ENCODE assay signal across 8 cellular contexts in genomic region chr14:24241829-24242443, GRCh38. TPM values are rescaled to one million over a fixed set of nuclear protein-coding genes. Genes with fewer than 3 reads are reported as not detected.
A peak's percentile ranks its signal among the peaks of the same experiment; 100 is the strongest.
DNase-seq lines count a peak whose midpoint lies in the region; ATAC-seq and TF ChIP-seq lines count a peak whose summit lies in the region.

No MANE protein-coding gene starts in this region.

- no peak for TF ChIP-seq CTCF in lower leg skin (IDR thresholded peaks at IDR 0.05)

- peaks cover 55% of the 10 kb centered on the region for H3K4me1 Mint-ChIP-seq in activated CD4-positive, alpha-beta T cell treated with anti-CD3 and anti-CD28 coated beads for 36 hours

- 0 to 1% methylated on average over 27 to 28 of the region's 39 CpGs for WGBS in lower leg skin, 2 donors

- H3K4me3 Mint-ChIP-seq in activated CD4-positive, alpha-beta T cell treated with anti-CD3 and anti-CD28 coated beads for 36 hours, result peak overlapping the region; percentile 94

- DNase-seq in AG20443 (ENCODE audit: low spot score) (peak; percentile 97), NCI-H460 (ENCODE audit: extremely low read depth, low read depth) (peak; percentile 90), dermis microvascular lymphatic vessel endothelial cell (ENCODE audit: low read depth in 2 of 2) (peak; percentile 87 to 92), lower leg skin (ENCODE audit: low spot score in 2 of 2) (peak in 1 of 2 donors; percentile 97)
- DNase-seq in activated CD4-positive, alpha-beta T cell treated with anti-CD3 and anti-CD28 coated beads for 36 hours, result peak; percentile 97
- peak; percentile 84 to 85 (median 85) for DNase-seq in stimulated activated CD4-positive, alpha-beta T cell treated with anti-CD3 and anti-CD28 coated beads, TNF-alpha, amount 100 ng/mL, for 1 hour (ENCODE audit: low read depth in 3 of 3, low spot score in 1 of 3)

- peak overlapping the region; percentile 56 for H3K4me3 ChIP-seq in lower leg skin (ENCODE audit: low read depth, poor library complexity, severe bottlenecking)

- intact Hi-C loops in activated CD4-positive, alpha-beta T cell treated with anti-CD3 and anti-CD28 coated beads for 36 hours (cut with DNase I, micrococcal nuclease), result loop anchor here (1.0 to 10.0 kb wide), 17 partner anchors 10 to 941 kb away; partner anchors contain the start of genes CHMP4A (in 2 of the 2), GMPR2 (in 2 of the 2), IPO4 (in 2 of the 2) and IRF9 (in 2 of the 2)
- intact Hi-C loops in lower leg skin (cut with DNase I; ENCODE audit: low total_unique reads), result loop anchor here (2.0 kb wide), 1 partner anchor 55 kb away; no protein-coding TSS in a partner anchor

- CTCF ChIA-PET in activated CD4-positive, alpha-beta T cell treated with anti-CD3 and anti-CD28 coated beads for 36 hours (lab: Charles Lee), result interaction anchor here (0.6 to 16.9 kb wide), 38 partner anchors 9 to 199 kb away, joined by 3 to 430 read pairs (median 5); partner anchors contain the start of genes CHMP4A, CIDEB, DCAF11 and DHRS1

- no peaks in the 10 kb centered on the region for H3K27me3 Mint-ChIP-seq in activated CD4-positive, alpha-beta T cell treated with anti-CD3 and anti-CD28 coated beads for 36 hours

- peaks cover 42% of the 10 kb centered on the region for H3K36me3 Mint-ChIP-seq in activated CD4-positive, alpha-beta T cell treated with anti-CD3 and anti-CD28 coated beads for 36 hours (ENCODE audit: low read depth)

- no peaks in the 10 kb centered on the region for H3K9me3 Mint-ChIP-seq in activated CD4-positive, alpha-beta T cell treated with anti-CD3 and anti-CD28 coated beads for 36 hours (ENCODE audit: low read depth)

- no peak for TF ChIP-seq POLR2A in lower leg skin (IDR thresholded peaks at IDR 0.05)

- POLR2A ChIA-PET in activated CD4-positive, alpha-beta T cell treated with anti-CD3 and anti-CD28 coated beads for 36 hours (lab: Charles Lee), result interaction anchor here (0.6 to 1.9 kb wide), 21 partner anchors 9 to 189 kb away, joined by 3 to 18 read pairs (median 6); partner anchors contain the start of genes CBLN3, CHMP4A, DCAF11 and DHRS1

- ATAC-seq in GM18873 (IDR thresholded peaks at IDR 0.05; ENCODE audit: low FRiP score, unreplicated experiment) (peak; percentile 52), HG03135 (IDR thresholded peaks at IDR 0.05; ENCODE audit: unreplicated experiment) (peak; percentile 77)
- peak; percentile 83 for ATAC-seq in activated CD4-positive, alpha-beta T cell treated with anti-CD3 and anti-CD28 coated beads for 36 hours

- H3K27ac Mint-ChIP-seq in activated CD4-positive, alpha-beta T cell treated with anti-CD3 and anti-CD28 coated beads for 36 hours, result peak overlapping the region; percentile 99

RNA-seq across cellular contexts. Expression of gene TINF2, which starts 0.5 kb away (rescaled TPM):
- 46.9 and 48.7 TPM in 2 replicates for total RNA-seq in NCI-H460 (2014; rRNA removed; shearing (Covaris generic))
- 88.5 and 128 TPM in 2 replicates for polyA plus RNA-seq in NCI-H460 (2014; cell fraction: nucleus; rRNA removed)
- 100 to 1,000 TPM in 1 of 2 experiments, 10 to 100 TPM in 1; 87.4 to 108 TPM for total RNA-seq in activated CD4-positive, alpha-beta T cell treated with anti-CD3 and anti-CD28 coated beads for 36 hours
- total RNA-seq in dermis microvascular lymphatic vessel endothelial cell (39.9 and 57.3 TPM in 2 replicates), lower leg skin (10 to 100 TPM; 52.5 to 70.9 (median 60.0) TPM)

RNA-seq across cellular contexts. Expression of gene GMPR2, which starts 9.2 kb away (rescaled TPM):
- 88.7 and 89.5 TPM in 2 replicates for total RNA-seq in NCI-H460 (2014; rRNA removed; shearing (Covaris generic))
- polyA plus RNA-seq in NCI-H460 (2014; cell fraction: nucleus; rRNA removed), result 58.2 and 81.5 TPM in 2 replicates
- total RNA-seq in activated CD4-positive, alpha-beta T cell treated with anti-CD3 and anti-CD28 coated beads for 36 hours, result 10 to 100 TPM; 56.7 to 59.6 TPM
- total RNA-seq in dermis microvascular lymphatic vessel endothelial cell, result 81.9 and 90.5 TPM in 2 replicates
- total RNA-seq in lower leg skin, result 10 to 100 TPM; 39.0 to 57.2 (median 49.0) TPM

RNA-seq across cellular contexts. Expression of gene NEDD8, which starts 9.8 kb away (rescaled TPM):
- total RNA-seq in NCI-H460 (2014; rRNA removed; shearing (Covaris generic)), result 207 and 223 TPM in 2 replicates
- polyA plus RNA-seq in NCI-H460 (2014; cell fraction: nucleus; rRNA removed), result 293 and 465 TPM in 2 replicates
- total RNA-seq in activated CD4-positive, alpha-beta T cell treated with anti-CD3 and anti-CD28 coated beads for 36 hours, result 100 to 1,000 TPM; 187 to 217 TPM
- total RNA-seq in dermis microvascular lymphatic vessel endothelial cell (172 and 193 TPM in 2 replicates), lower leg skin (100 to 1,000 TPM in 3 of 4 donors, 10 to 100 TPM in 1; 68.0 to 153 (median 107) TPM)

RNA-seq across cellular contexts. Expression of gene TGM1, which starts 21.0 kb away (rescaled TPM):
- 5.2 TPM in 2 replicates for total RNA-seq in NCI-H460 (2014; rRNA removed; shearing (Covaris generic))
- polyA plus RNA-seq in NCI-H460 (2014; cell fraction: nucleus; rRNA removed), result 9.2 and 9.4 TPM in 2 replicates
- total RNA-seq in activated CD4-positive, alpha-beta T cell treated with anti-CD3 and anti-CD28 coated beads for 36 hours, result 1 to 10 TPM; 4.8 to 7.4 TPM
- total RNA-seq in dermis microvascular lymphatic vessel endothelial cell (0.38 and 0.64 TPM in 2 replicates), lower leg skin (100 to 1,000 TPM; 160 to 283 (median 235) TPM)

RNA-seq across cellular contexts. Expression of gene MDP1, which starts 26.1 kb away (rescaled TPM):
- 15.0 and 20.2 TPM in 2 replicates for total RNA-seq in NCI-H460 (2014; rRNA removed; shearing (Covaris generic))
- 42.0 and 57.7 TPM in 2 replicates for polyA plus RNA-seq in NCI-H460 (2014; cell fraction: nucleus; rRNA removed)
- 10 to 100 TPM in 1 of 2 experiments, 1 to 10 TPM in 1; 4.5 to 11.7 TPM for total RNA-seq in activated CD4-positive, alpha-beta T cell treated with anti-CD3 and anti-CD28 coated beads for 36 hours
- 7.0 and 10.0 TPM in 2 replicates for total RNA-seq in dermis microvascular lymphatic vessel endothelial cell
- total RNA-seq in lower leg skin, result 10 to 100 TPM in 3 of 4 donors, 1 to 10 TPM in 1; 9.7 to 12.2 (median 10.7) TPM
